Comparison of ENCODE assay signal across 17 cellular contexts in genomic region chr2:160715428-160715827, GRCh38.
A peak's percentile ranks its signal among the peaks of the same experiment; 100 is the strongest.
DNase-seq lines count a peak whose midpoint lies in the region; FAIRE-seq and TF ChIP-seq lines count a peak whose summit lies in the region.
"Had no signal": no experiment of that assay in that cellular context is flagged by ENCODE, and none has a peak within 500 bp of the region (broad histone marks: within the 10 kb centered on the region; RNA-seq: fewer than 3 reads in every experiment).

No MANE protein-coding gene starts in this region.

- H3K4me3 Mint-ChIP-seq in activated CD4-positive, alpha-beta T cell treated with anti-CD3 and anti-CD28 coated beads, Interleukin-2, amount 10 ng/mL, durations not matched to agents 7 days and 5 days = no peak overlapping the region
- H3K4me3 Mint-ChIP-seq in activated CD4-positive, alpha-beta T cell treated with anti-CD3 and anti-CD28 coated beads, Interleukin-2, amount 10 ng/mL, durations not matched to agents 24 days and 14 days = no peak overlapping the region
- no peak overlapping the region for H3K4me3 Mint-ChIP-seq in nephron
- H3K4me3 Mint-ChIP-seq in activated T-helper 2 cell treated with anti-CD3 and anti-CD28 coated beads, Interferon-gamma antibody, Interleukin-2, Interleukin-4, amounts not matched to agents 10 μg/mL and 5 μg/mL and 100 μg/mL, durations not matched to agents 14 hours and 24 hours and 36 hours (ENCODE audit: low read depth) = no peak overlapping the region

- CTCF ChIA-PET in activated CD4-positive, alpha-beta T cell treated with anti-CD3 and anti-CD28 coated beads, Interleukin-2, amount 10 ng/mL, durations not matched to agents 7 days and 5 days (lab: Charles Lee) = no interaction called here

- peak overlapping the region; percentile 2 for H3K27ac Mint-ChIP-seq in activated CD4-positive, alpha-beta T cell treated with anti-CD3 and anti-CD28 coated beads, Interleukin-2, amount 10 ng/mL, durations not matched to agents 7 days and 5 days
- no peak overlapping the region for H3K27ac Mint-ChIP-seq in activated CD4-positive, alpha-beta T cell treated with anti-CD3 and anti-CD28 coated beads, Interleukin-2, amount 10 ng/mL, durations not matched to agents 24 days and 14 days
- H3K27ac Mint-ChIP-seq in nephron = peak overlapping the region in 2 of 3 experiments; percentile 7 to 63
- H3K27ac Mint-ChIP-seq in activated T-helper 2 cell treated with anti-CD3 and anti-CD28 coated beads, Interferon-gamma antibody, Interleukin-2, Interleukin-4, amounts not matched to agents 10 μg/mL and 5 μg/mL and 100 μg/mL, durations not matched to agents 14 hours and 24 hours and 36 hours = no peak overlapping the region
- H3K27ac Mint-ChIP-seq: CD8-positive, alpha-beta memory T cell had no signal

- FAIRE-seq in D721Med (lab: Jason Lieb, UNC) = no peak

- POLR2A ChIA-PET in activated CD4-positive, alpha-beta T cell treated with anti-CD3 and anti-CD28 coated beads, Interleukin-2, amount 10 ng/mL, durations not matched to agents 7 days and 5 days (lab: Charles Lee) = no interaction called here

- no peaks in the 10 kb centered on the region for H3K4me1 Mint-ChIP-seq in activated CD4-positive, alpha-beta T cell treated with anti-CD3 and anti-CD28 coated beads, Interleukin-2, amount 10 ng/mL, durations not matched to agents 7 days and 5 days
- H3K4me1 Mint-ChIP-seq in activated CD4-positive, alpha-beta T cell treated with anti-CD3 and anti-CD28 coated beads, Interleukin-2, amount 10 ng/mL, durations not matched to agents 24 days and 14 days = no peaks in the 10 kb centered on the region
- H3K4me1 Mint-ChIP-seq in nephron = no peaks in the 10 kb centered on the region
- no peaks in the 10 kb centered on the region for H3K4me1 Mint-ChIP-seq in activated T-helper 2 cell treated with anti-CD3 and anti-CD28 coated beads, Interferon-gamma antibody, Interleukin-2, Interleukin-4, amounts not matched to agents 10 μg/mL and 5 μg/mL and 100 μg/mL, durations not matched to agents 14 hours and 24 hours and 36 hours (ENCODE audit: low read depth)
- H3K4me1 Mint-ChIP-seq: CD8-positive, alpha-beta memory T cell had no signal

- no peak for TF ChIP-seq CTCF in nephron (IDR thresholded peaks at IDR 0.05; ENCODE audit: unreplicated experiment in 3 of 3)
- no peak for TF ChIP-seq CTCF in D721Med (IDR thresholded peaks at IDR 0.05; ENCODE audit: insufficient read depth, missing control alignments)

- peaks cover 7% of the 10 kb centered on the region for H3K27me3 Mint-ChIP-seq in activated CD4-positive, alpha-beta T cell treated with anti-CD3 and anti-CD28 coated beads, Interleukin-2, amount 10 ng/mL, durations not matched to agents 7 days and 5 days
- H3K27me3 Mint-ChIP-seq in activated CD4-positive, alpha-beta T cell treated with anti-CD3 and anti-CD28 coated beads, Interleukin-2, amount 10 ng/mL, durations not matched to agents 24 days and 14 days = peaks cover 6% of the 10 kb centered on the region
- H3K27me3 Mint-ChIP-seq in nephron (ENCODE audit: low read depth) = no peaks in the 10 kb centered on the region
- peaks cover 11% of the 10 kb centered on the region for H3K27me3 Mint-ChIP-seq in activated T-helper 2 cell treated with anti-CD3 and anti-CD28 coated beads, Interferon-gamma antibody, Interleukin-2, Interleukin-4, amounts not matched to agents 10 μg/mL and 5 μg/mL and 100 μg/mL, durations not matched to agents 14 hours and 24 hours and 36 hours (ENCODE audit: low read depth)

- H3K36me3 Mint-ChIP-seq in activated CD4-positive, alpha-beta T cell treated with anti-CD3 and anti-CD28 coated beads, Interleukin-2, amount 10 ng/mL, durations not matched to agents 7 days and 5 days (ENCODE audit: low read depth) = no peaks in the 10 kb centered on the region
- no peaks in the 10 kb centered on the region for H3K36me3 Mint-ChIP-seq in activated CD4-positive, alpha-beta T cell treated with anti-CD3 and anti-CD28 coated beads, Interleukin-2, amount 10 ng/mL, durations not matched to agents 24 days and 14 days (ENCODE audit: low read depth)
- H3K36me3 Mint-ChIP-seq in nephron (ENCODE audit: low read depth) = peaks cover 18% of the 10 kb centered on the region
- no peaks in the 10 kb centered on the region for H3K36me3 Mint-ChIP-seq in activated T-helper 2 cell treated with anti-CD3 and anti-CD28 coated beads, Interferon-gamma antibody, Interleukin-2, Interleukin-4, amounts not matched to agents 10 μg/mL and 5 μg/mL and 100 μg/mL, durations not matched to agents 14 hours and 24 hours and 36 hours (ENCODE audit: low read depth)

- DNase-seq in DMS53 (lab: John Stamatoyannopoulos, UW) (peak; percentile 14), DMS53 treated with DMSO at 0.1 percent for 48 hours (lab: John Stamatoyannopoulos, UW; ENCODE audit: unreplicated experiment) (no peak), RPMI8226 (peak; percentile 11), D721Med (ENCODE audit: insufficient read length, low spot score) (no peak)
- DNase-seq in activated CD4-positive, alpha-beta T cell treated with anti-CD3 and anti-CD28 coated beads, Interleukin-2, amount 10 ng/mL, durations not matched to agents 7 days and 5 days = no peak
- DNase-seq in activated CD4-positive, alpha-beta T cell treated with anti-CD3 and anti-CD28 coated beads, Interleukin-2, amount 10 ng/mL, durations not matched to agents 24 days and 14 days = no peak
- DNase-seq in activated T-helper 2 cell treated with anti-CD3 and anti-CD28 coated beads, Interferon-gamma antibody, Interleukin-2, Interleukin-4, amounts not matched to agents 10 μg/mL and 5 μg/mL and 100 μg/mL, durations not matched to agents 14 hours and 24 hours and 36 hours (ENCODE audit: low spot score) = no peak
- DNase-seq: 8988T; CD8-positive, alpha-beta memory T cell; DMS153; Karpas-422; MM.1S; NCI-H1417 treated with DMSO at 0.1 percent for 48 hours; NCI-H2029 treated with DMSO at 0.1 percent for 48 hours; NCI-H446 treated with DMSO at 0.1 percent for 48 hours; SIG-M5 had no signal

- intact Hi-C loops in activated CD4-positive, alpha-beta T cell treated with anti-CD3 and anti-CD28 coated beads, Interleukin-2, amount 10 ng/mL, durations not matched to agents 24 days and 14 days (cut with micrococcal nuclease) = no loop called here
- intact Hi-C loops in activated T-helper 2 cell treated with anti-CD3 and anti-CD28 coated beads, Interferon-gamma antibody, Interleukin-2, Interleukin-4, amounts not matched to agents 10 μg/mL and 5 μg/mL and 100 μg/mL, durations not matched to agents 14 hours and 24 hours and 36 hours (cut with micrococcal nuclease) = no loop called here

- no peaks in the 10 kb centered on the region for H3K9me3 Mint-ChIP-seq in activated CD4-positive, alpha-beta T cell treated with anti-CD3 and anti-CD28 coated beads, Interleukin-2, amount 10 ng/mL, durations not matched to agents 7 days and 5 days
- H3K9me3 Mint-ChIP-seq in activated CD4-positive, alpha-beta T cell treated with anti-CD3 and anti-CD28 coated beads, Interleukin-2, amount 10 ng/mL, durations not matched to agents 24 days and 14 days = peaks cover 4% of the 10 kb centered on the region
- H3K9me3 Mint-ChIP-seq in nephron = peaks cover 14% of the 10 kb centered on the region
- H3K9me3 Mint-ChIP-seq in activated T-helper 2 cell treated with anti-CD3 and anti-CD28 coated beads, Interferon-gamma antibody, Interleukin-2, Interleukin-4, amounts not matched to agents 10 μg/mL and 5 μg/mL and 100 μg/mL, durations not matched to agents 14 hours and 24 hours and 36 hours = peaks cover 12% of the 10 kb centered on the region

Comparison
In these comparisons a context has a peak if more than half of its experiments do, and no peak if none do; other contexts are left out.
1. DNase-seq: peak in DMS53 (single experiment) and RPMI8226 (single experiment); none in DMS53 treated with DMSO at 0.1 percent for 48 hours (single experiment), activated CD4-positive, alpha-beta T cell treated with anti-CD3 and anti-CD28 coated beads, Interleukin-2, amount 10 ng/mL, durations not matched to agents 7 days and 5 days (single experiment), activated CD4-positive, alpha-beta T cell treated with anti-CD3 and anti-CD28 coated beads, Interleukin-2, amount 10 ng/mL, durations not matched to agents 24 days and 14 days (single experiment), D721Med (single experiment) and activated T-helper 2 cell treated with anti-CD3 and anti-CD28 coated beads, Interferon-gamma antibody, Interleukin-2, Interleukin-4, amounts not matched to agents 10 μg/mL and 5 μg/mL and 100 μg/mL, durations not matched to agents 14 hours and 24 hours and 36 hours (single experiment).
2. H3K27ac Mint-ChIP-seq: peak in activated CD4-positive, alpha-beta T cell treated with anti-CD3 and anti-CD28 coated beads, Interleukin-2, amount 10 ng/mL, durations not matched to agents 7 days and 5 days (single experiment) and nephron (2 of 3); none in activated CD4-positive, alpha-beta T cell treated with anti-CD3 and anti-CD28 coated beads, Interleukin-2, amount 10 ng/mL, durations not matched to agents 24 days and 14 days (single experiment) and activated T-helper 2 cell treated with anti-CD3 and anti-CD28 coated beads, Interferon-gamma antibody, Interleukin-2, Interleukin-4, amounts not matched to agents 10 μg/mL and 5 μg/mL and 100 μg/mL, durations not matched to agents 14 hours and 24 hours and 36 hours (single experiment).